Comparison of ENCODE assay signal across 10 cellular contexts in genomic region chr19:10749435-10750384, GRCh38. TPM values are rescaled to one million over a fixed set of nuclear protein-coding genes. Genes with fewer than 3 reads are reported as not detected.
DNase-seq lines count a peak whose midpoint lies in the region; ATAC-seq and TF ChIP-seq lines count a peak whose summit lies in the region.
"Had no signal": no experiment of that assay in that cellular context is flagged by ENCODE, and none has a peak within 500 bp of the region (broad histone marks: within the 10 kb centered on the region; RNA-seq: fewer than 3 reads in every experiment).

No MANE protein-coding gene starts in this region.

- H3K36me3 Mint-ChIP-seq in CD8-positive, alpha-beta T cell, result no peaks in the 10 kb centered on the region
- no peaks in the 10 kb centered on the region for H3K36me3 Mint-ChIP-seq in T-cell

- no peaks in the 10 kb centered on the region for H3K9me3 ChIP-seq in CD8-positive, alpha-beta T cell (ENCODE audit: low read length)
- H3K9me3 ChIP-seq in esophagus muscularis mucosa, result no peaks in the 10 kb centered on the region

- H3K4me1 Mint-ChIP-seq in CD8-positive, alpha-beta T cell (ENCODE audit: low read depth), result peaks cover 76% of the 10 kb centered on the region
- H3K4me1 Mint-ChIP-seq in T-cell, result peaks cover 84 to 93% (median 85%) of the 10 kb centered on the region in 3 donors

- H3K27me3 Mint-ChIP-seq in CD8-positive, alpha-beta T cell (ENCODE audit: low read depth), result no peaks in the 10 kb centered on the region
- no peaks in the 10 kb centered on the region for H3K27me3 Mint-ChIP-seq in T-cell

- POLR2A ChIA-PET in CD8-positive, alpha-beta T cell (lab: Charles Lee), result interaction anchor here (1.7 kb wide), 1 partner anchor 32 kb away, joined by 7 read pairs; the partner anchor contains the start of gene DNM2
- POLR2A ChIA-PET in T-cell (lab: Charles Lee), result no interaction called here

- H3K27me3 ChIP-seq in CD8-positive, alpha-beta T cell (ENCODE audit: insufficient read depth, low read length), result no peaks in the 10 kb centered on the region
- no peaks in the 10 kb centered on the region for H3K27me3 ChIP-seq in esophagus muscularis mucosa

- peaks cover 55% of the 10 kb centered on the region for H3K4me1 ChIP-seq in CD8-positive, alpha-beta T cell (ENCODE audit: insufficient read depth, low read length)
- H3K4me1 ChIP-seq in esophagus muscularis mucosa, result peaks cover 57 to 66% (median 59%) of the 10 kb centered on the region in 4 donors

- H3K4me3 ChIP-seq in CD8-positive, alpha-beta T cell (ENCODE audit: low read depth, low read length), result no peak overlapping the region
- H3K4me3 ChIP-seq in esophagus muscularis mucosa, result no peak overlapping the region

- 92% methylated on average over 10 of the region's 13 CpGs for WGBS in esophagus muscularis mucosa

- intact Hi-C loops in CD8-positive, alpha-beta T cell (cut with DNase I, micrococcal nuclease), result no loop called here
- intact Hi-C loops in esophagus muscularis mucosa (cut with DNase I), result no loop called here

- CTCF ChIA-PET in CD8-positive, alpha-beta T cell (lab: Charles Lee), result no interaction called here
- CTCF ChIA-PET in T-cell (lab: Charles Lee), result interaction anchor here in 1 of 2 donors (0.6 kb wide), 1 partner anchor 172 kb away, joined by 11 read pairs; no protein-coding TSS in a partner anchor

- DNase-seq in CD8-positive, alpha-beta T cell, result no peak
- DNase-seq in T-cell (no peak), esophagus muscularis mucosa (ENCODE audit: extremely low spot score) (no peak), renal cortical epithelial cell (ENCODE audit: low read depth) (peak; percentile 27), NCI-H1092 (lab: John Stamatoyannopoulos, UW) (no peak), KG1 (lab: John Stamatoyannopoulos, UW) (no peak)
- no peak for DNase-seq in activated CD4-positive, CD25-positive, alpha-beta regulatory T cell (lab: John Stamatoyannopoulos, UW)
- DNase-seq: activated CD8-positive, alpha-beta memory T cell treated with anti-CD3 and anti-CD28 coated beads, Interleukin-2, amount 50 U/mL, for 48 hours had no signal

- no peaks in the 10 kb centered on the region for H3K9me3 Mint-ChIP-seq in CD8-positive, alpha-beta T cell
- no peaks in the 10 kb centered on the region for H3K9me3 Mint-ChIP-seq in T-cell

- H3K27ac ChIP-seq in CD8-positive, alpha-beta T cell (ENCODE audit: low read depth, low read length), result no peak overlapping the region
- H3K27ac ChIP-seq in esophagus muscularis mucosa (replicated peaks in 1 of 4), result peak overlapping the region; percentile 1 to 72 (median 19)
- H3K27ac ChIP-seq: KMS-11 had no signal

- TF ChIP-seq EP300 in esophagus muscularis mucosa (IDR thresholded peaks at IDR 0.05), result no peak

- no peak for TF ChIP-seq POLR2A in esophagus muscularis mucosa (IDR thresholded peaks at IDR 0.05; ENCODE audit: low read depth)

- peak overlapping the region; percentile 84 for H3K27ac Mint-ChIP-seq in CD8-positive, alpha-beta T cell
- peak overlapping the region; percentile 81 to 84 for H3K27ac Mint-ChIP-seq in T-cell

- H3K4me3 Mint-ChIP-seq in CD8-positive, alpha-beta T cell, result no peak overlapping the region
- H3K4me3 Mint-ChIP-seq in T-cell, result peak overlapping the region in 1 of 3 donors; percentile 49

- no peak for TF ChIP-seq CTCF in CD8-positive, alpha-beta T cell (IDR thresholded peaks at IDR 0.05)
- TF ChIP-seq CTCF in esophagus muscularis mucosa (IDR thresholded peaks at IDR 0.05), result no peak

- ATAC-seq in CD8-positive, alpha-beta T cell, result no peak
- ATAC-seq in T-cell (replicated peaks in 1 of 4) (no peak), GM18873 (IDR thresholded peaks at IDR 0.05; ENCODE audit: low FRiP score, unreplicated experiment) (no peak)

- no peaks in the 10 kb centered on the region for H3K36me3 ChIP-seq in CD8-positive, alpha-beta T cell (ENCODE audit: insufficient read depth, low read length)
- no peaks in the 10 kb centered on the region for H3K36me3 ChIP-seq in esophagus muscularis mucosa

RNA-seq across cellular contexts. Expression of gene DNM2, which starts 31.8 kb away (rescaled TPM):
- total RNA-seq in CD8-positive, alpha-beta T cell, result 100 to 1,000 TPM; 309 to 337 TPM
- total RNA-seq in T-cell (100 to 1,000 TPM; 272 to 329 (median 297) TPM), esophagus muscularis mucosa (100 to 1,000 TPM in 1 of 4 donors, 10 to 100 TPM in 3; 73.6 to 115 (median 93.7) TPM), renal cortical epithelial cell (116 and 347 TPM in 2 replicates)

RNA-seq across cellular contexts. Expression of gene QTRT1, which starts 48.5 kb away (rescaled TPM):
- total RNA-seq in CD8-positive, alpha-beta T cell, result 10 to 100 TPM; 47.3 to 52.1 TPM
- total RNA-seq in T-cell (10 to 100 TPM; 47.7 to 68.1 (median 55.1) TPM), esophagus muscularis mucosa (10 to 100 TPM; 19.9 to 34.9 (median 25.4) TPM), renal cortical epithelial cell (16.0 and 24.4 TPM in 2 replicates)
